ENCODE assay signal across 1 cellular context in genomic region chr2:26691881-26692813, GRCh38.
A peak's percentile ranks its signal among the peaks of the same experiment; 100 is the strongest.
TF ChIP-seq lines count a peak whose summit lies in the region.

TSS of gene KCNK3 (plus strand) at chr2:26692722. CDS start at chr2:26692876, 154 bp downstream.

TF ChIP-seq in GM12878, 131 proteins besides CTCF, POLR2A, EP300 and RAD21:
- TF ChIP-seq REST (IDR thresholded peaks at IDR 0.05; ENCODE audit: low read depth, low read length) (peak; percentile 57; the same call in 1 of the 2 replicates), CBX5 (IDR thresholded peaks at IDR 0.05; ENCODE audit: low read depth) (no peak)
